19 cellular contexts compared by ENCODE assay signal in genomic region chr19:40035996-40036395, GRCh38.
"Had no signal": no experiment of that assay in that cellular context is flagged by ENCODE, and none has a peak within 500 bp of the region (broad histone marks: within the 10 kb centered on the region; RNA-seq: fewer than 3 reads in every experiment).

No MANE protein-coding gene starts in this region.

- H3K4me3 Mint-ChIP-seq: activated B cell treated with CpG ODN at 0.5 μM for 24 hours; activated CD8-positive, alpha-beta T cell treated with anti-CD3 and anti-CD28 coated beads, Interleukin-2, amount 10 ng/mL, durations not matched to agents 7 days and 5 days; naive B cell; neural progenitor cell; stimulated activated naive CD8-positive, alpha-beta T cell treated with anti-CD3 and anti-CD28 coated beads, Interleukin-15, Interleukin-2, amounts not matched to agents 100 ng/mL and 50 ng/mL, for 24 hours had no signal

- DNase-seq: activated B cell treated with CpG ODN at 0.5 μM for 24 hours; activated CD4-positive, alpha-beta T cell treated with anti-CD3 and anti-CD28 coated beads for 48 hours; activated CD8-positive, alpha-beta memory T cell treated with anti-CD3 and anti-CD28 coated beads, Interleukin-2, amount 50 U/mL, for 4 hours; activated CD8-positive, alpha-beta T cell treated with anti-CD3 and anti-CD28 coated beads, Interleukin-2, amount 10 ng/mL, durations not matched to agents 7 days and 5 days; activated gamma-delta T cell; activated T-cell treated with anti-CD3 and anti-CD28 coated beads, Interleukin-2, amount 50 U/mL, for 48 hours; amygdala; brain microvascular endothelial cell; effector CD8-positive, alpha-beta T cell; heart left ventricle; left colon; naive B cell; psoas muscle; right lobe of liver; testis; upper lobe of left lung had no signal

- H3K36me3 ChIP-seq: brain microvascular endothelial cell, upper lobe of left lung had no signal

- ATAC-seq: activated CD8-positive, alpha-beta T cell treated with anti-CD3 and anti-CD28 coated beads, Interleukin-2, amount 10 ng/mL, durations not matched to agents 7 days and 5 days; activated naive CD4-positive, alpha-beta T cell treated with anti-CD3 and anti-CD28 coated beads, Interleukin-2, amount 50 U/mL, for 72 hours; heart left ventricle; left colon; psoas muscle; right lobe of liver had no signal

- H3K9me3 ChIP-seq: testis had no signal

- H3K4me3 ChIP-seq: heart left ventricle, neural progenitor cell, psoas muscle, right lobe of liver, testis, upper lobe of left lung had no signal

- H3K9ac ChIP-seq: neural progenitor cell had no signal

- H3K27ac Mint-ChIP-seq: activated B cell treated with CpG ODN at 0.5 μM for 24 hours; activated CD8-positive, alpha-beta T cell treated with anti-CD3 and anti-CD28 coated beads, Interleukin-2, amount 10 ng/mL, durations not matched to agents 7 days and 5 days; activated naive CD4-positive, alpha-beta T cell treated with anti-CD3 and anti-CD28 coated beads, Interleukin-2, amount 50 U/mL, for 72 hours; naive B cell; neural progenitor cell; stimulated activated naive CD8-positive, alpha-beta T cell treated with anti-CD3 and anti-CD28 coated beads, Interleukin-15, Interleukin-2, amounts not matched to agents 100 ng/mL and 50 ng/mL, for 24 hours had no signal

- H3K4me1 ChIP-seq: heart left ventricle, neural progenitor cell, psoas muscle, right lobe of liver, testis, upper lobe of left lung had no signal

- H3K27ac ChIP-seq: brain microvascular endothelial cell, heart left ventricle, neural progenitor cell, psoas muscle, right lobe of liver, testis, upper lobe of left lung had no signal

- H3K27me3 Mint-ChIP-seq: activated B cell treated with CpG ODN at 0.5 μM for 24 hours; naive B cell; stimulated activated naive CD8-positive, alpha-beta T cell treated with anti-CD3 and anti-CD28 coated beads, Interleukin-15, Interleukin-2, amounts not matched to agents 100 ng/mL and 50 ng/mL, for 24 hours had no signal

- H3K4me1 Mint-ChIP-seq: activated B cell treated with CpG ODN at 0.5 μM for 24 hours, naive B cell, neural progenitor cell had no signal

- H3K27me3 ChIP-seq: brain microvascular endothelial cell, heart left ventricle, neural progenitor cell, right lobe of liver, testis, upper lobe of left lung had no signal
